Comparison of ENCODE assay signal across 1 cellular context in the genomic region with DNA sequence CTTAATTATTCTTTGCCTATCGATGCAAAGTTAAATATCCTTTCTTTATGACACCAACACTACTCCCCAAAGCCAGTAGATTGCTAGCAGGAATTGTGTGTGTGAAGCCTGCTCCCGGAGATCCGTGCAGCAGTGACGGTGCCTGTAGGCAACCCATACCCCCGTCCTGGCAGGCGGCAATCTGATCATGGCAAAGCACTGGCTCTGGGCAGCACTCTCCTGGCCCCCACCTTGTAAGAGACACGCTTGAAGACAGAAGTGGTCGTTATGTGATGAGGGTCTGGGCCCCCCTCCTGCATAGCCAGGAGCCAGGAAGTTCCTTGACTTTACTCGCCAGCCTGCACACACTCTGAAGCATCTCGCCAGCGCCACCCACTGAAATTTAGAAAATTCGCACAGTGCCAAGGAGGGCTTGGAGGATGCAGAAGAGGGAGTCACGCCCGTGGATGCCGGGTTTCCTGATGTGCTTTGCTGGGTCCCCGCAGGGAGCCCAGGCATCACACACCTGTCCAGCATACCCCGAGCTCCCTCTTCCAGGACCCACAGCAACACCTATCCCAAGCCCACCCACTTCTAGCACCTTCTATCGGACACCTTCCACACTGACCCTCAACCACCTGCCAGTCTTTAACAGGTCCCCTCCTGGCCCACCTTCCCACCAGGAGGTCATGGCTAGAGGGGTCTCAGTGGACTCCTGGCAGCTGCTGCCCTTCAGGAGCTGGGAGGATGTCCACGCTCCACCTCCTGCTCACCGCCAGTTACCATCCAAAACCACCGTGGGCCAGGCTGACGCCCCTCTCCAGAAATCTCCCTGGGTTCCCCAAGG.
TF ChIP-seq lines count a peak whose summit lies in the region.

No MANE protein-coding gene starts in this region.

TF ChIP-seq in GM23338, 12 proteins besides CTCF, POLR2A, EP300 and RAD21 (continued from another document):
- TF ChIP-seq, protein P1, sequence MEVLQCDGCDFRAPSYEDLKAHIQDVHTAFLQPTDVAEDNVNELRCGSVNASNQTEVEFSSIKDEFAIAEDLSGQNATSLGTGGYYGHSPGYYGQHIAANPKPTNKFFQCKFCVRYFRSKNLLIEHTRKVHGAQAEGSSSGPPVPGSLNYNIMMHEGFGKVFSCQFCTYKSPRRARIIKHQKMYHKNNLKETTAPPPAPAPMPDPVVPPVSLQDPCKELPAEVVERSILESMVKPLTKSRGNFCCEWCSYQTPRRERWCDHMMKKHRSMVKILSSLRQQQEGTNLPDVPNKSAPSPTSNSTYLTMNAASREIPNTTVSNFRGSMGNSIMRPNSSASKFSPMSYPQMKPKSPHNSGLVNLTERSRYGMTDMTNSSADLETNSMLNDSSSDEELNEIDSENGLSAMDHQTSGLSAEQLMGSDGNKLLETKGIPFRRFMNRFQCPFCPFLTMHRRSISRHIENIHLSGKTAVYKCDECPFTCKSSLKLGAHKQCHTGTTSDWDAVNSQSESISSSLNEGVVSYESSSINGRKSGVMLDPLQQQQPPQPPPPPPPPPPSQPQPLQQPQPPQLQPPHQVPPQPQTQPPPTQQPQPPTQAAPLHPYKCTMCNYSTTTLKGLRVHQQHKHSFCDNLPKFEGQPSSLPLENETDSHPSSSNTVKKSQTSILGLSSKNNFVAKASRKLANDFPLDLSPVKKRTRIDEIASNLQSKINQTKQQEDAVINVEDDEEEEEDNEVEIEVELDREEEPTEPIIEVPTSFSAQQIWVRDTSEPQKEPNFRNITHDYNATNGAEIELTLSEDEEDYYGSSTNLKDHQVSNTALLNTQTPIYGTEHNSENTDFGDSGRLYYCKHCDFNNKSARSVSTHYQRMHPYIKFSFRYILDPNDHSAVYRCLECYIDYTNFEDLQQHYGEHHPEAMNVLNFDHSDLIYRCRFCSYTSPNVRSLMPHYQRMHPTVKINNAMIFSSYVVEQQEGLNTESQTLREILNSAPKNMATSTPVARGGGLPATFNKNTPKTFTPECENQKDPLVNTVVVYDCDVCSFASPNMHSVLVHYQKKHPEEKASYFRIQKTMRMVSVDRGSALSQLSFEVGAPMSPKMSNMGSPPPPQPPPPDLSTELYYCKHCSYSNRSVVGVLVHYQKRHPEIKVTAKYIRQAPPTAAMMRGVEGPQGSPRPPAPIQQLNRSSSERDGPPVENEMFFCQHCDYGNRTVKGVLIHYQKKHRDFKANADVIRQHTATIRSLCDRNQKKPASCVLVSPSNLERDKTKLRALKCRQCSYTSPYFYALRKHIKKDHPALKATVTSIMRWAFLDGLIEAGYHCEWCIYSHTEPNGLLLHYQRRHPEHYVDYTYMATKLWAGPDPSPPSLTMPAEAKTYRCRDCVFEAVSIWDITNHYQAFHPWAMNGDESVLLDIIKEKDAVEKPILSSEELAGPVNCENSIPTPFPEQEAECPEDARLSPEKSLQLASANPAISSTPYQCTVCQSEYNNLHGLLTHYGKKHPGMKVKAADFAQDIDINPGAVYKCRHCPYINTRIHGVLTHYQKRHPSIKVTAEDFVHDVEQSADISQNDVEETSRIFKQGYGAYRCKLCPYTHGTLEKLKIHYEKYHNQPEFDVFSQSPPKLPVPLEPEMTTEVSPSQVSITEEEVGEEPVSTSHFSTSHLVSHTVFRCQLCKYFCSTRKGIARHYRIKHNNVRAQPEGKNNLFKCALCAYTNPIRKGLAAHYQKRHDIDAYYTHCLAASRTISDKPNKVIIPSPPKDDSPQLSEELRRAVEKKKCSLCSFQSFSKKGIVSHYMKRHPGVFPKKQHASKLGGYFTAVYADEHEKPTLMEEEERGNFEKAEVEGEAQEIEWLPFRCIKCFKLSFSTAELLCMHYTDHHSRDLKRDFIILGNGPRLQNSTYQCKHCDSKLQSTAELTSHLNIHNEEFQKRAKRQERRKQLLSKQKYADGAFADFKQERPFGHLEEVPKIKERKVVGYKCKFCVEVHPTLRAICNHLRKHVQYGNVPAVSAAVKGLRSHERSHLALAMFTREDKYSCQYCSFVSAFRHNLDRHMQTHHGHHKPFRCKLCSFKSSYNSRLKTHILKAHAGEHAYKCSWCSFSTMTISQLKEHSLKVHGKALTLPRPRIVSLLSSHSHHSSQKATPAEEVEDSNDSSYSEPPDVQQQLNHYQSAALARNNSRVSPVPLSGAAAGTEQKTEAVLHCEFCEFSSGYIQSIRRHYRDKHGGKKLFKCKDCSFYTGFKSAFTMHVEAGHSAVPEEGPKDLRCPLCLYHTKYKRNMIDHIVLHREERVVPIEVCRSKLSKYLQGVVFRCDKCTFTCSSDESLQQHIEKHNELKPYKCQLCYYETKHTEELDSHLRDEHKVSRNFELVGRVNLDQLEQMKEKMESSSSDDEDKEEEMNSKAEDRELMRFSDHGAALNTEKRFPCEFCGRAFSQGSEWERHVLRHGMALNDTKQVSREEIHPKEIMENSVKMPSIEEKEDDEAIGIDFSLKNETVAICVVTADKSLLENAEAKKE (CRISPR knock-in tag; IDR thresholded peaks at IDR 0.05) = no peak
- no peak for TF ChIP-seq STAT1 (IDR thresholded peaks at IDR 0.05; ENCODE audit: unreplicated experiment)
- TF ChIP-seq ZNF331 (CRISPR knock-in tag; IDR thresholded peaks at IDR 0.05; ENCODE audit: low read depth) = no peak
